In genomic region chr9:98437458-98438034, GRCh38 we compare ENCODE assay signal across 2 cellular contexts.
TF ChIP-seq lines count a peak whose summit lies in the region.

No MANE protein-coding gene starts in this region.

TF ChIP-seq in IMR-90, 13 proteins besides CTCF, POLR2A, EP300 and RAD21:
- no peak for TF ChIP-seq USF2 (IDR thresholded peaks at IDR 0.05; ENCODE audit: low read depth, low read length)
- no peak for TF ChIP-seq SMC3 (IDR thresholded peaks at IDR 0.05; ENCODE audit: low read depth, low read length)
- TF ChIP-seq CEBPB (IDR thresholded peaks at IDR 0.05; ENCODE audit: low read depth, low read length), result no peak
- TF ChIP-seq RFX5 (IDR thresholded peaks at IDR 0.05; ENCODE audit: low read depth, low read length), result no peak
- no peak for TF ChIP-seq BHLHE40 (IDR thresholded peaks at IDR 0.05; ENCODE audit: low read depth, low read length)
- no peak for TF ChIP-seq NFE2L2 (IDR thresholded peaks at IDR 0.05; ENCODE audit: low read depth, low read length)
- TF ChIP-seq ELK1 (IDR thresholded peaks at IDR 0.05; ENCODE audit: borderline replicate concordance, low read depth, low read length), result no peak
- TF ChIP-seq MAFK (IDR thresholded peaks at IDR 0.05; ENCODE audit: low read depth, low read length), result no peak
- TF ChIP-seq FOS (IDR thresholded peaks at IDR 0.05; ENCODE audit: low read depth, low read length), result no peak
- TF ChIP-seq MAZ (IDR thresholded peaks at IDR 0.05; ENCODE audit: borderline replicate concordance, low read depth, low read length), result no peak
- TF ChIP-seq CHD1 (IDR thresholded peaks at IDR 0.05; ENCODE audit: low read depth, low read length), result no peak
- TF ChIP-seq RCOR1 (IDR thresholded peaks at IDR 0.05; ENCODE audit: insufficient replicate concordance, low read length), result no peak
- no peak for TF ChIP-seq MXI1 (IDR thresholded peaks at IDR 0.05; ENCODE audit: borderline replicate concordance, low read depth, low read length)

TF ChIP-seq in H1, 55 proteins besides CTCF, POLR2A, EP300 and RAD21:
- no peak for TF ChIP-seq NANOG (IDR thresholded peaks at IDR 0.05; ENCODE audit: insufficient read depth, low read depth, low read length, poor library complexity, severe bottlenecking)
- no peak for TF ChIP-seq CBX5 (IDR thresholded peaks at IDR 0.05; ENCODE audit: low read depth, low read length)
- TF ChIP-seq SRF (IDR thresholded peaks at IDR 0.05; ENCODE audit: low read depth, low read length), result no peak
- no peak for TF ChIP-seq NRF1 (IDR thresholded peaks at IDR 0.05; ENCODE audit: low read depth, low read length)
- TF ChIP-seq HDAC6 (IDR thresholded peaks at IDR 0.05; ENCODE audit: low read depth, low read length), result no peak
- no peak for TF ChIP-seq CHD2 (IDR thresholded peaks at IDR 0.05; ENCODE audit: low read length)
- TF ChIP-seq GABPA (IDR thresholded peaks at IDR 0.05; ENCODE audit: borderline replicate concordance, insufficient read depth, low read length), result no peak
- TF ChIP-seq CBX8 (IDR thresholded peaks at IDR 0.05; ENCODE audit: borderline replicate concordance, low read depth, low read length), result no peak
- TF ChIP-seq SIX5 (IDR thresholded peaks at IDR 0.05; ENCODE audit: low read depth, low read length), result no peak
- TF ChIP-seq GTF2F1 (IDR thresholded peaks at IDR 0.05; ENCODE audit: borderline replicate concordance, low read depth, low read length), result no peak
- TF ChIP-seq ZNF274 (IDR thresholded peaks at IDR 0.05; ENCODE audit: borderline replicate concordance, extremely low read depth, low read length), result no peak
- TF ChIP-seq SP4 (IDR thresholded peaks at IDR 0.05; ENCODE audit: low read length), result no peak
- TF ChIP-seq POLR2AphosphoS5 (IDR thresholded peaks at IDR 0.05; ENCODE audit: low read depth, low read length), result no peak
- TF ChIP-seq CTBP2 (IDR thresholded peaks at IDR 0.05; ENCODE audit: borderline replicate concordance, insufficient read depth, insufficient read length, low read length), result no peak
